8 cellular contexts compared by ENCODE assay signal in the genomic region with DNA sequence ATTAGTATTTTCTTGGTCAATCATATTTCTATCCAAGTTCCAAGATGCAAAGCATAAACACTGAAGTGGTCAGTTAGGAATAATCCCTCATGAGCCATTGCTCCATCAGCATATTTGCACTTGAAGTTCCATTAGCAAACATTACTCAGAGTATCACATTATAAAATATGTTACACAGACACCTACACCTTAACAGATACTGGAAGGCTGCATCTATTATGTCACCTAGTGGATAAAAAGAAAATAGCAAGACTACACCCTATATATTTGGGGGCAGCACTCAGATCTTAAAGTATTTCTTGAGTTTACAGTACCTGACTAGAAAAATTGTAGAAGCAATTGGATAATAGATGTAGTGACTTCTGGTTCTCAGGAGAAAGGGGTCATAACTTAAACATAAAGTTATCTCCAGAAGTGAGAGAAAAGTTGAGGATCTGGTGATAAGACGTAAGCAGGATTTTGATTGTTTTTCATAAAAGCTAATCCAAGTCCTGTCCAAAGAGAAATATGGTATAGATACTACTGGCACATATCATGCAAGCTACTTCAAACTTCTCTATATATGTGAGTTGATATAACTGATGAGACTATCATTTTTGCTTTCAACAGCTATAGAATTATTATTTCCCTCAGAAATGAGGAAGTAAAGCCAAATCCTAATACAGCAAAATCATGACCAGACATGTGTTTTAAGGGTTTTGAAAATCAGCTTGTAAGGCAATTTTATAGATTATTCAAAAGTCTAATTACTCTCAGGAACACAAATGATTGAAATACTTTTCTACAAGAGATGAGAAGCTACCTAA.
DNase-seq lines count a peak whose midpoint lies in the region; ATAC-seq and TF ChIP-seq lines count a peak whose summit lies in the region.

No MANE protein-coding gene starts in this region.

- 85% methylated on average over 1 of the region's 1 CpG for WGBS in smooth muscle cell (ENCODE audit: low lambda C conversion rate)

- no peak overlapping the region for H3K4me3 Mint-ChIP-seq in chondrocyte (ENCODE audit: unreplicated experiment)

- no peaks in the 10 kb centered on the region for H3K36me3 ChIP-seq in smooth muscle cell (ENCODE audit: low read depth)

- no peak for TF ChIP-seq EP300 in Ishikawa (IDR thresholded peaks at IDR 0.05; ENCODE audit: borderline replicate concordance)

- H3K27ac ChIP-seq in smooth muscle cell (ENCODE audit: low read depth): no peak overlapping the region

- TF ChIP-seq CTCF in GM12875 (IDR thresholded peaks at IDR 0.05; ENCODE audit: borderline replicate concordance, insufficient read depth, low read depth, low read length): peak; percentile 28; the same call in 1 of the 2 replicates
- TF ChIP-seq CTCF in chondrocyte (IDR thresholded peaks at IDR 0.05): peak; percentile 79
- peak; percentile 47 for TF ChIP-seq CTCF in smooth muscle cell (IDR thresholded peaks at IDR 0.05; ENCODE audit: borderline replicate concordance, insufficient read depth, poor library complexity, severe bottlenecking)

- no peaks in the 10 kb centered on the region for H3K79me2 ChIP-seq in smooth muscle cell (ENCODE audit: low read depth)

- H3K4me2 ChIP-seq in smooth muscle cell: no peak overlapping the region

- TF ChIP-seq RAD21 in Ishikawa (IDR thresholded peaks at IDR 0.05; ENCODE audit: low read depth): peak; percentile 65

- H3K27me3 Mint-ChIP-seq in chondrocyte (ENCODE audit: low read depth): peaks cover 1% of the 10 kb centered on the region

- no peak overlapping the region for H3K27ac Mint-ChIP-seq in chondrocyte (ENCODE audit: unreplicated experiment)

- no peaks in the 10 kb centered on the region for H4K20me1 ChIP-seq in smooth muscle cell (ENCODE audit: low read depth)

- H3K9me3 Mint-ChIP-seq in chondrocyte (ENCODE audit: low read depth): no peaks in the 10 kb centered on the region

- ATAC-seq in GM21786 (IDR thresholded peaks at IDR 0.05; ENCODE audit: unreplicated experiment): peak; percentile 93

- H3K27me3 ChIP-seq in smooth muscle cell (ENCODE audit: low read depth): no peaks in the 10 kb centered on the region

- H3K4me3 ChIP-seq in GM12875 (ENCODE audit: low read depth, low read length) (no peak overlapping the region), smooth muscle cell (no peak overlapping the region)

- no peaks in the 10 kb centered on the region for H3F3A ChIP-seq in smooth muscle cell (ENCODE audit: low read depth)

- H3K36me3 Mint-ChIP-seq in chondrocyte (ENCODE audit: low read depth): no peaks in the 10 kb centered on the region

- no peaks in the 10 kb centered on the region for H3K4me1 Mint-ChIP-seq in chondrocyte (ENCODE audit: low read depth)

- H3K9ac ChIP-seq in smooth muscle cell (ENCODE audit: low read depth): no peak overlapping the region

- no peak for DNase-seq in chondrocyte (ENCODE audit: low spot score)
- no peak for DNase-seq in smooth muscle cell (lab: John Stamatoyannopoulos, UW; ENCODE audit: unreplicated experiment)
- DNase-seq in activated effector memory CD4-positive, alpha-beta T cell treated with anti-CD3 and anti-CD28 coated beads, Interleukin-2, amount 50 U/mL, for 16 hours: no peak
- DNase-seq in GM19238 (ENCODE audit: insufficient read length, low spot score): no peak
- DNase-seq in activated CD8-positive, alpha-beta memory T cell treated with anti-CD3 and anti-CD28 coated beads for 24 hours: no peak

- H3K9me3 ChIP-seq in smooth muscle cell (replicated peaks; ENCODE audit: low read depth): no peaks in the 10 kb centered on the region

- no peaks in the 10 kb centered on the region for H3K4me1 ChIP-seq in smooth muscle cell (ENCODE audit: low read depth)

- no peak overlapping the region for H2AFZ ChIP-seq in smooth muscle cell (ENCODE audit: low read depth)

TF ChIP-seq in Ishikawa, 13 proteins besides CTCF, POLR2A, EP300 and RAD21:
- TF ChIP-seq YY1 (IDR thresholded peaks at IDR 0.05; ENCODE audit: low read depth): no peak
- TF ChIP-seq NFIC (IDR thresholded peaks at IDR 0.05): no peak
- TF ChIP-seq, protein P1, sequence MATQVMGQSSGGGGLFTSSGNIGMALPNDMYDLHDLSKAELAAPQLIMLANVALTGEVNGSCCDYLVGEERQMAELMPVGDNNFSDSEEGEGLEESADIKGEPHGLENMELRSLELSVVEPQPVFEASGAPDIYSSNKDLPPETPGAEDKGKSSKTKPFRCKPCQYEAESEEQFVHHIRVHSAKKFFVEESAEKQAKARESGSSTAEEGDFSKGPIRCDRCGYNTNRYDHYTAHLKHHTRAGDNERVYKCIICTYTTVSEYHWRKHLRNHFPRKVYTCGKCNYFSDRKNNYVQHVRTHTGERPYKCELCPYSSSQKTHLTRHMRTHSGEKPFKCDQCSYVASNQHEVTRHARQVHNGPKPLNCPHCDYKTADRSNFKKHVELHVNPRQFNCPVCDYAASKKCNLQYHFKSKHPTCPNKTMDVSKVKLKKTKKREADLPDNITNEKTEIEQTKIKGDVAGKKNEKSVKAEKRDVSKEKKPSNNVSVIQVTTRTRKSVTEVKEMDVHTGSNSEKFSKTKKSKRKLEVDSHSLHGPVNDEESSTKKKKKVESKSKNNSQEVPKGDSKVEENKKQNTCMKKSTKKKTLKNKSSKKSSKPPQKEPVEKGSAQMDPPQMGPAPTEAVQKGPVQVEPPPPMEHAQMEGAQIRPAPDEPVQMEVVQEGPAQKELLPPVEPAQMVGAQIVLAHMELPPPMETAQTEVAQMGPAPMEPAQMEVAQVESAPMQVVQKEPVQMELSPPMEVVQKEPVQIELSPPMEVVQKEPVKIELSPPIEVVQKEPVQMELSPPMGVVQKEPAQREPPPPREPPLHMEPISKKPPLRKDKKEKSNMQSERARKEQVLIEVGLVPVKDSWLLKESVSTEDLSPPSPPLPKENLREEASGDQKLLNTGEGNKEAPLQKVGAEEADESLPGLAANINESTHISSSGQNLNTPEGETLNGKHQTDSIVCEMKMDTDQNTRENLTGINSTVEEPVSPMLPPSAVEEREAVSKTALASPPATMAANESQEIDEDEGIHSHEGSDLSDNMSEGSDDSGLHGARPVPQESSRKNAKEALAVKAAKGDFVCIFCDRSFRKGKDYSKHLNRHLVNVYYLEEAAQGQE (IDR thresholded peaks at IDR 0.05; ENCODE audit: low read depth): no peak
- TF ChIP-seq CREB1 (IDR thresholded peaks at IDR 0.05; ENCODE audit: low read depth): no peak
- TF ChIP-seq, protein P2, sequence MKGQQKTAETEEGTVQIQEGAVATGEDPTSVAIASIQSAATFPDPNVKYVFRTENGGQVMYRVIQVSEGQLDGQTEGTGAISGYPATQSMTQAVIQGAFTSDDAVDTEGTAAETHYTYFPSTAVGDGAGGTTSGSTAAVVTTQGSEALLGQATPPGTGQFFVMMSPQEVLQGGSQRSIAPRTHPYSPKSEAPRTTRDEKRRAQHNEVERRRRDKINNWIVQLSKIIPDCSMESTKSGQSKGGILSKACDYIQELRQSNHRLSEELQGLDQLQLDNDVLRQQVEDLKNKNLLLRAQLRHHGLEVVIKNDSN (IDR thresholded peaks at IDR 0.05): no peak
- no peak for TF ChIP-seq TCF12 (IDR thresholded peaks at IDR 0.05; ENCODE audit: low read depth)
- TF ChIP-seq TAF1 (IDR thresholded peaks at IDR 0.05; ENCODE audit: low read depth): no peak
- TF ChIP-seq TEAD4 (IDR thresholded peaks at IDR 0.05): no peak
- no peak for TF ChIP-seq FOXM1 (IDR thresholded peaks at IDR 0.05; ENCODE audit: borderline replicate concordance, low read depth)
- no peak for TF ChIP-seq CEBPB (IDR thresholded peaks at IDR 0.05)
- TF ChIP-seq EGR1 (IDR thresholded peaks at IDR 0.05): no peak
- TF ChIP-seq, protein P3, sequence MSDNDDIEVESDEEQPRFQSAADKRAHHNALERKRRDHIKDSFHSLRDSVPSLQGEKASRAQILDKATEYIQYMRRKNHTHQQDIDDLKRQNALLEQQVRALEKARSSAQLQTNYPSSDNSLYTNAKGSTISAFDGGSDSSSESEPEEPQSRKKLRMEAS (IDR thresholded peaks at IDR 0.05): no peak
- no peak for TF ChIP-seq ZBTB7A (IDR thresholded peaks at IDR 0.05; ENCODE audit: low read depth)

Comparison
In these comparisons a context has a peak if more than half of its experiments do, and no peak if none do; other contexts are left out.
1. CTCF ChIP-seq: peak in every context shown above with its lines; median percentile 79 in chondrocyte; 47 in smooth muscle cell; 28 in GM12875.